ENCODE assay signal across 2 cellular contexts in the genomic region with DNA sequence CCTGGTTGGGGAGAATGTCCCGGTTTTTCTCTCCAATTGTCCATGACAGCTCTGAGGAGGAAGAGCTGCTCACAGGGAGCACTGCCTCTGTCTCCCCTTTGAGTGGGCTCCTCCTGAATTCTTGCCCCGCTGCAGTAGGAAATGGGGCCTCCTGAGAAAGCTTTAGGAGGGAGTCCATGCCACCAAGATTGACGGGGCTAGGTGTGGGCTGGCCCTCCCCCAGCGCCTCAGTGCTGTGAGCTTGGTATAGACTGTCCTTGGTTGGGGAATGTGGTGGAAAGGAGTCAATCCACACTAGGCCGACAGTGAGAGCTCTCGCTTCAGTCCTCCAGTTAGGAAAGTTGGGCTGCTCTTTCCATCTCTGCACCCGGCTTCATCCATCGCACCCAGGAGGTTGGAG.
TF ChIP-seq lines count a peak whose summit lies in the region.

No MANE protein-coding gene starts in this region.

TF ChIP-seq in IMR-90, 13 proteins besides CTCF, POLR2A, EP300 and RAD21:
- no peak for TF ChIP-seq SMC3 (IDR thresholded peaks at IDR 0.05; ENCODE audit: low read depth, low read length)
- TF ChIP-seq, protein P1, sequence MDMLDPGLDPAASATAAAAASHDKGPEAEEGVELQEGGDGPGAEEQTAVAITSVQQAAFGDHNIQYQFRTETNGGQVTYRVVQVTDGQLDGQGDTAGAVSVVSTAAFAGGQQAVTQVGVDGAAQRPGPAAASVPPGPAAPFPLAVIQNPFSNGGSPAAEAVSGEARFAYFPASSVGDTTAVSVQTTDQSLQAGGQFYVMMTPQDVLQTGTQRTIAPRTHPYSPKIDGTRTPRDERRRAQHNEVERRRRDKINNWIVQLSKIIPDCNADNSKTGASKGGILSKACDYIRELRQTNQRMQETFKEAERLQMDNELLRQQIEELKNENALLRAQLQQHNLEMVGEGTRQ (IDR thresholded peaks at IDR 0.05; ENCODE audit: low read depth, low read length), result no peak
- TF ChIP-seq MXI1 (IDR thresholded peaks at IDR 0.05; ENCODE audit: borderline replicate concordance, low read depth, low read length), result no peak
- no peak for TF ChIP-seq CHD1 (IDR thresholded peaks at IDR 0.05; ENCODE audit: low read depth, low read length)
- no peak for TF ChIP-seq MAFK (IDR thresholded peaks at IDR 0.05; ENCODE audit: low read depth, low read length)
- no peak for TF ChIP-seq RCOR1 (IDR thresholded peaks at IDR 0.05; ENCODE audit: insufficient replicate concordance, low read length)
- no peak for TF ChIP-seq NFE2L2 (IDR thresholded peaks at IDR 0.05; ENCODE audit: low read depth, low read length)
- TF ChIP-seq FOS (IDR thresholded peaks at IDR 0.05; ENCODE audit: low read depth, low read length), result no peak
- TF ChIP-seq MAZ (IDR thresholded peaks at IDR 0.05; ENCODE audit: borderline replicate concordance, low read depth, low read length), result no peak
- TF ChIP-seq CEBPB (IDR thresholded peaks at IDR 0.05; ENCODE audit: low read depth, low read length), result no peak
- TF ChIP-seq, protein P2, sequence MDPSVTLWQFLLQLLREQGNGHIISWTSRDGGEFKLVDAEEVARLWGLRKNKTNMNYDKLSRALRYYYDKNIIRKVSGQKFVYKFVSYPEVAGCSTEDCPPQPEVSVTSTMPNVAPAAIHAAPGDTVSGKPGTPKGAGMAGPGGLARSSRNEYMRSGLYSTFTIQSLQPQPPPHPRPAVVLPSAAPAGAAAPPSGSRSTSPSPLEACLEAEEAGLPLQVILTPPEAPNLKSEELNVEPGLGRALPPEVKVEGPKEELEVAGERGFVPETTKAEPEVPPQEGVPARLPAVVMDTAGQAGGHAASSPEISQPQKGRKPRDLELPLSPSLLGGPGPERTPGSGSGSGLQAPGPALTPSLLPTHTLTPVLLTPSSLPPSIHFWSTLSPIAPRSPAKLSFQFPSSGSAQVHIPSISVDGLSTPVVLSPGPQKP (IDR thresholded peaks at IDR 0.05; ENCODE audit: borderline replicate concordance, low read depth, low read length), result no peak
- TF ChIP-seq BHLHE40 (IDR thresholded peaks at IDR 0.05; ENCODE audit: low read depth, low read length), result no peak
- TF ChIP-seq RFX5 (IDR thresholded peaks at IDR 0.05; ENCODE audit: low read depth, low read length), result no peak
TF ChIP-seq in IMR-90: peak in this region for 0.

TF ChIP-seq in H1, 55 proteins besides CTCF, POLR2A, EP300 and RAD21:
- TF ChIP-seq, protein P1 (IDR thresholded peaks at IDR 0.05; ENCODE audit: low read length), result no peak
- TF ChIP-seq CEBPB (IDR thresholded peaks at IDR 0.05; ENCODE audit: low read depth, low read length) (no peak), JUN (IDR thresholded peaks at IDR 0.05; ENCODE audit: low read depth, low read length) (no peak), BACH1 (IDR thresholded peaks at IDR 0.05; ENCODE audit: low read length) (no peak), SP1 (IDR thresholded peaks at IDR 0.05; ENCODE audit: low read depth, low read length) (no peak), TBP (IDR thresholded peaks at IDR 0.05; ENCODE audit: low read depth, low read length) (no peak), NRF1 (IDR thresholded peaks at IDR 0.05; ENCODE audit: low read depth, low read length) (no peak), CTBP2 (IDR thresholded peaks at IDR 0.05; ENCODE audit: borderline replicate concordance, insufficient read depth, insufficient read length, low read length) (no peak), GABPA (IDR thresholded peaks at IDR 0.05; ENCODE audit: borderline replicate concordance, insufficient read depth, low read length) (no peak), KDM4A (IDR thresholded peaks at IDR 0.05; ENCODE audit: low read depth, low read length, severe bottlenecking) (no peak)
